Comparison of ENCODE assay signal across 9 cellular contexts in the genomic region with DNA sequence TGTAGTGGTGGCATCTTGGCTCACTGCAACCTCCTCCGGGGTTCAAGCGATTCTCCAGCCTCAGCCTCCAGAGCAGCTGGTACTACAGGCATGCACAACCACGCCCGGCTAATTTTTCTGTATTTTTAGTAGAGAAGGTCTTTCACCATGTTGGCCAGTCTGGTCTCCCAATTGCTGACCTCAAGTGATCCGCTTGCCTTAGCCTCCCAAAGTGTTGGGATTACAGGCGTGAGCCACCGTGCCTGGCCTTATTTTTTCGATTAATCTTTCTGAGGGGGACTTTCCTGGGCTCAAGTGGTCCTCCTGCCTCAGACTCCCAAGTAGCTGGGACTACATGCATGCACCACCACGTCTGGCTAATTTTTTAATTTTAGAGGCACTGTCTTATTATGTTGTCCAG. TPM values are rescaled to one million over a fixed set of nuclear protein-coding genes. Genes with fewer than 3 reads are reported as not detected.
A peak's percentile ranks its signal among the peaks of the same experiment; 100 is the strongest.
DNase-seq lines count a peak whose midpoint lies in the region; ATAC-seq lines count a peak whose summit lies in the region.
"Had no signal": no experiment of that assay in that cellular context is flagged by ENCODE, and none has a peak within 500 bp of the region (broad histone marks: within the 10 kb centered on the region; RNA-seq: fewer than 3 reads in every experiment).

No MANE protein-coding gene starts in this region.

- no peak for DNase-seq in T-helper 1 cell
- DNase-seq in activated T-helper 2 cell treated with anti-CD3 and anti-CD28 coated beads, Interferon-gamma antibody, Interleukin-2, Interleukin-4, amounts not matched to agents 10 μg/mL and 5 μg/mL and 100 μg/mL, durations not matched to agents 14 hours and 24 hours and 36 hours (ENCODE audit: low spot score): no peak
- DNase-seq in Kasumi-1 (lab: John Stamatoyannopoulos, UW): no peak
- no peak for DNase-seq in retina
- DNase-seq: NCI-H187 treated with DMSO at 0.1 percent for 48 hours had no signal

- peak overlapping the region; percentile 96 for H3K4me3 Mint-ChIP-seq in T-helper 1 cell treated with Interleukin-12 subunit alpha and Interleukin-12 subunit beta and Interleukin-4 antibody, amounts not matched to agents 30 μg/mL and 1 μg/mL, for 36 hours
- peak overlapping the region; percentile 98 for H3K4me3 Mint-ChIP-seq in activated T-helper 2 cell treated with anti-CD3 and anti-CD28 coated beads, Interferon-gamma antibody, Interleukin-2, Interleukin-4, amounts not matched to agents 10 μg/mL and 5 μg/mL and 100 μg/mL, durations not matched to agents 14 hours and 24 hours and 36 hours (ENCODE audit: low read depth)

- H3K9ac ChIP-seq in subcutaneous abdominal adipose tissue (ENCODE audit: low read length in 5 of 5): peak overlapping the region in 1 of 5 donors; percentile 77

- H3K9me3 ChIP-seq in iPS-18c (ENCODE audit: control insufficient read depth, insufficient read depth, low read length): no peaks in the 10 kb centered on the region
- H3K9me3 ChIP-seq in subcutaneous abdominal adipose tissue (ENCODE audit: control insufficient read depth in 5 of 5, low read length in 5 of 5): no peaks in the 10 kb centered on the region

- no peak for ATAC-seq in HG02610 (IDR thresholded peaks at IDR 0.05; ENCODE audit: unreplicated experiment)

- H3K4me3 ChIP-seq in iPS-18c (ENCODE audit: insufficient read depth, low read depth, low read length): peak overlapping the region; percentile 28; the same call in 1 of the 2 replicates
- peak overlapping the region in 3 of 5 donors; percentile 77 to 82 (median 82) for H3K4me3 ChIP-seq in subcutaneous abdominal adipose tissue (ENCODE audit: low read depth in 1 of 5, low read length in 5 of 5)

- peaks cover 19% of the 10 kb centered on the region for H3K36me3 Mint-ChIP-seq in T-helper 1 cell treated with Interleukin-12 subunit alpha and Interleukin-12 subunit beta and Interleukin-4 antibody, amounts not matched to agents 30 μg/mL and 1 μg/mL, for 36 hours (ENCODE audit: low read depth)
- H3K36me3 Mint-ChIP-seq in activated T-helper 2 cell treated with anti-CD3 and anti-CD28 coated beads, Interferon-gamma antibody, Interleukin-2, Interleukin-4, amounts not matched to agents 10 μg/mL and 5 μg/mL and 100 μg/mL, durations not matched to agents 14 hours and 24 hours and 36 hours (ENCODE audit: low read depth): peaks cover 43% of the 10 kb centered on the region

- intact Hi-C loops in activated T-helper 2 cell treated with anti-CD3 and anti-CD28 coated beads, Interferon-gamma antibody, Interleukin-2, Interleukin-4, amounts not matched to agents 10 μg/mL and 5 μg/mL and 100 μg/mL, durations not matched to agents 14 hours and 24 hours and 36 hours (cut with micrococcal nuclease): loop anchor here (2.0 kb wide), 1 partner anchor 16 kb away; no protein-coding TSS in a partner anchor

- H3K4me1 Mint-ChIP-seq in T-helper 1 cell treated with Interleukin-12 subunit alpha and Interleukin-12 subunit beta and Interleukin-4 antibody, amounts not matched to agents 30 μg/mL and 1 μg/mL, for 36 hours (ENCODE audit: low read depth): peaks cover 19% of the 10 kb centered on the region
- H3K4me1 Mint-ChIP-seq in activated T-helper 2 cell treated with anti-CD3 and anti-CD28 coated beads, Interferon-gamma antibody, Interleukin-2, Interleukin-4, amounts not matched to agents 10 μg/mL and 5 μg/mL and 100 μg/mL, durations not matched to agents 14 hours and 24 hours and 36 hours (ENCODE audit: low read depth): peaks cover 17% of the 10 kb centered on the region

- no peaks in the 10 kb centered on the region for H3K27me3 Mint-ChIP-seq in T-helper 1 cell treated with Interleukin-12 subunit alpha and Interleukin-12 subunit beta and Interleukin-4 antibody, amounts not matched to agents 30 μg/mL and 1 μg/mL, for 36 hours (ENCODE audit: low read depth)
- no peaks in the 10 kb centered on the region for H3K27me3 Mint-ChIP-seq in activated T-helper 2 cell treated with anti-CD3 and anti-CD28 coated beads, Interferon-gamma antibody, Interleukin-2, Interleukin-4, amounts not matched to agents 10 μg/mL and 5 μg/mL and 100 μg/mL, durations not matched to agents 14 hours and 24 hours and 36 hours (ENCODE audit: low read depth)

- H3K9me3 Mint-ChIP-seq in T-helper 1 cell treated with Interleukin-12 subunit alpha and Interleukin-12 subunit beta and Interleukin-4 antibody, amounts not matched to agents 30 μg/mL and 1 μg/mL, for 36 hours: no peaks in the 10 kb centered on the region
- H3K9me3 Mint-ChIP-seq in activated T-helper 2 cell treated with anti-CD3 and anti-CD28 coated beads, Interferon-gamma antibody, Interleukin-2, Interleukin-4, amounts not matched to agents 10 μg/mL and 5 μg/mL and 100 μg/mL, durations not matched to agents 14 hours and 24 hours and 36 hours: no peaks in the 10 kb centered on the region

- peaks cover 0 to 22% (median 19%) of the 10 kb centered on the region in 5 donors for H3K4me1 ChIP-seq in subcutaneous abdominal adipose tissue (ENCODE audit: control insufficient read depth in 5 of 5, insufficient read depth in 5 of 5, low read length in 5 of 5)

- H3K36me3 ChIP-seq in subcutaneous abdominal adipose tissue (ENCODE audit: control insufficient read depth in 5 of 5, insufficient read depth in 5 of 5, low read length in 5 of 5): peaks cover 7 to 27% (median 16%) of the 10 kb centered on the region in 5 donors

- no peak overlapping the region for H3K27ac ChIP-seq in subcutaneous abdominal adipose tissue (ENCODE audit: low read depth, low read length)

- H3K27me3 ChIP-seq in subcutaneous abdominal adipose tissue (ENCODE audit: control insufficient read depth in 5 of 5, insufficient read depth in 4 of 5, low read length in 5 of 5): no peaks in the 10 kb centered on the region

- H3K27ac Mint-ChIP-seq in T-helper 1 cell treated with Interleukin-12 subunit alpha and Interleukin-12 subunit beta and Interleukin-4 antibody, amounts not matched to agents 30 μg/mL and 1 μg/mL, for 36 hours: peak overlapping the region; percentile 96
- H3K27ac Mint-ChIP-seq in activated T-helper 2 cell treated with anti-CD3 and anti-CD28 coated beads, Interferon-gamma antibody, Interleukin-2, Interleukin-4, amounts not matched to agents 10 μg/mL and 5 μg/mL and 100 μg/mL, durations not matched to agents 14 hours and 24 hours and 36 hours: peak overlapping the region; percentile 95

RNA-seq across cellular contexts. Expression of a gene that starts 5.6 kb away (rescaled TPM):
- 270 and 284 TPM in 2 replicates for total RNA-seq in activated T-helper 2 cell treated with anti-CD3 and anti-CD28 coated beads, Interferon-gamma antibody, Interleukin-2, Interleukin-4, amounts not matched to agents 10 μg/mL and 5 μg/mL and 100 μg/mL, durations not matched to agents 14 hours and 24 hours and 36 hours

RNA-seq across cellular contexts. Expression of a gene that starts 16.3 kb away (rescaled TPM):
- total RNA-seq in activated T-helper 2 cell treated with anti-CD3 and anti-CD28 coated beads, Interferon-gamma antibody, Interleukin-2, Interleukin-4, amounts not matched to agents 10 μg/mL and 5 μg/mL and 100 μg/mL, durations not matched to agents 14 hours and 24 hours and 36 hours: 24.6 and 26.1 TPM in 2 replicates
